2 cellular contexts compared by ENCODE assay signal in genomic region chrX:119036369-119037029, GRCh38.
TF ChIP-seq lines count a peak whose summit lies in the region.

No MANE protein-coding gene starts in this region.

TF ChIP-seq in IMR-90, 13 proteins besides CTCF, POLR2A, EP300 and RAD21 (continued from another document):
- TF ChIP-seq RFX5 (IDR thresholded peaks at IDR 0.05; ENCODE audit: low read depth, low read length) (no peak), NFE2L2 (IDR thresholded peaks at IDR 0.05; ENCODE audit: low read depth, low read length) (no peak), BHLHE40 (IDR thresholded peaks at IDR 0.05; ENCODE audit: low read depth, low read length) (no peak), FOS (IDR thresholded peaks at IDR 0.05; ENCODE audit: low read depth, low read length) (no peak)
- TF ChIP-seq, protein P1, sequence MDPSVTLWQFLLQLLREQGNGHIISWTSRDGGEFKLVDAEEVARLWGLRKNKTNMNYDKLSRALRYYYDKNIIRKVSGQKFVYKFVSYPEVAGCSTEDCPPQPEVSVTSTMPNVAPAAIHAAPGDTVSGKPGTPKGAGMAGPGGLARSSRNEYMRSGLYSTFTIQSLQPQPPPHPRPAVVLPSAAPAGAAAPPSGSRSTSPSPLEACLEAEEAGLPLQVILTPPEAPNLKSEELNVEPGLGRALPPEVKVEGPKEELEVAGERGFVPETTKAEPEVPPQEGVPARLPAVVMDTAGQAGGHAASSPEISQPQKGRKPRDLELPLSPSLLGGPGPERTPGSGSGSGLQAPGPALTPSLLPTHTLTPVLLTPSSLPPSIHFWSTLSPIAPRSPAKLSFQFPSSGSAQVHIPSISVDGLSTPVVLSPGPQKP (IDR thresholded peaks at IDR 0.05; ENCODE audit: borderline replicate concordance, low read depth, low read length), result no peak

TF ChIP-seq in SK-N-SH treated with all-trans-retinoic acid at 6 μM for 48 hours, 23 proteins besides CTCF, POLR2A, EP300 and RAD21 (continued from another document):
- no peak for TF ChIP-seq ZFP30 (CRISPR knock-in tag; IDR thresholded peaks at IDR 0.05)
- TF ChIP-seq OSR1 (CRISPR knock-in tag; IDR thresholded peaks at IDR 0.05), result no peak
